ENCODE assay signal across 20 cellular contexts in genomic region chr3:73327052-73327451, GRCh38.
DNase-seq lines count a peak whose midpoint lies in the region; ATAC-seq and TF ChIP-seq lines count a peak whose summit lies in the region.
"Had no signal": no experiment of that assay in that cellular context is flagged by ENCODE, and none has a peak within 500 bp of the region (broad histone marks: within the 10 kb centered on the region; RNA-seq: fewer than 3 reads in every experiment).

No MANE protein-coding gene starts in this region.

- H3K36me3 Mint-ChIP-seq in WTC11: peaks cover 3% of the 10 kb centered on the region; the same call in 1 of the 2 replicates
- no peaks in the 10 kb centered on the region for H3K36me3 Mint-ChIP-seq in activated CD8-positive, alpha-beta T cell treated with anti-CD3 and anti-CD28 coated beads, Interleukin-2, amount 10 ng/mL, durations not matched to agents 7 days and 5 days (ENCODE audit: low read depth)
- H3K36me3 Mint-ChIP-seq: T-cell had no signal

- H3K27me3 Mint-ChIP-seq in WTC11 (ENCODE audit: low read depth): no peaks in the 10 kb centered on the region; the same call in 1 of the 2 replicates
- H3K27me3 Mint-ChIP-seq in activated CD8-positive, alpha-beta T cell treated with anti-CD3 and anti-CD28 coated beads, Interleukin-2, amount 10 ng/mL, durations not matched to agents 7 days and 5 days (ENCODE audit: low read depth): no peaks in the 10 kb centered on the region

- intact Hi-C loops in aorta (cut with DNase I): no loop called here

- H3K27ac ChIP-seq in aorta (ENCODE audit: low read depth in 1 of 2, low read length in 2 of 2): no peak overlapping the region
- H3K27ac ChIP-seq: 22Rv1 had no signal

- no peaks in the 10 kb centered on the region for H3K9me2 ChIP-seq in Loucy (replicated peaks; ENCODE audit: low read depth, low read length)

- no peak overlapping the region for H3K4me2 ChIP-seq in Loucy (ENCODE audit: low read depth, low read length, poor library complexity, severe bottlenecking)

- TF ChIP-seq CTCF in AG09309 (IDR thresholded peaks at IDR 0.05; ENCODE audit: control insufficient read depth, insufficient read depth, low read depth, low read length, missing control alignments) (peak; percentile 11), Loucy (conservative IDR thresholded peaks at IDR 0.05; ENCODE audit: low read length) (peak; percentile 45), WTC11 (IDR thresholded peaks at IDR 0.05) (no peak)

- H2AFZ ChIP-seq in Loucy (ENCODE audit: low read length): no peak overlapping the region

- no peaks in the 10 kb centered on the region for H3K36me3 ChIP-seq in Loucy (ENCODE audit: insufficient read depth, low read length)
- H3K36me3 ChIP-seq in aorta (ENCODE audit: control insufficient read depth in 1 of 2, insufficient read depth in 2 of 2, low read length in 1 of 2): no peaks in the 10 kb centered on the region
- H3K36me3 ChIP-seq: BE2C, MG63 had no signal

- no peak overlapping the region for H3K4me3 ChIP-seq in AG09309 (ENCODE audit: control insufficient read depth, low read depth, low read length)
- H3K4me3 ChIP-seq in Loucy (ENCODE audit: low read length, poor library complexity, severe bottlenecking): no peak overlapping the region
- no peak overlapping the region for H3K4me3 ChIP-seq in aorta (ENCODE audit: low read length in 2 of 2)
- H3K4me3 ChIP-seq: K562, MG63 had no signal

- H3K27me3 ChIP-seq in Loucy (ENCODE audit: insufficient read depth, low read length, poor library complexity, severe bottlenecking): no peaks in the 10 kb centered on the region
- H3K27me3 ChIP-seq in aorta (ENCODE audit: control insufficient read depth in 1 of 2, insufficient read depth in 2 of 2, low read length in 1 of 2): peaks cover 0 to 3% of the 10 kb centered on the region in 2 donors
- H3K27me3 ChIP-seq: BE2C, MG63 had no signal

- no peaks in the 10 kb centered on the region for H3K79me2 ChIP-seq in Loucy (ENCODE audit: insufficient read depth, low read length)

- ATAC-seq in WTC11 (peak; percentile 63), HG03457 (IDR thresholded peaks at IDR 0.05; ENCODE audit: unreplicated experiment) (no peak), aorta (ENCODE audit: low FRiP score) (no peak)
- no peak for ATAC-seq in activated CD8-positive, alpha-beta T cell treated with anti-CD3 and anti-CD28 coated beads, Interleukin-2, amount 10 ng/mL, durations not matched to agents 7 days and 5 days
- ATAC-seq: K562, T-cell had no signal

- H3K4me3 Mint-ChIP-seq in WTC11: no peak overlapping the region
- no peak overlapping the region for H3K4me3 Mint-ChIP-seq in activated CD8-positive, alpha-beta T cell treated with anti-CD3 and anti-CD28 coated beads, Interleukin-2, amount 10 ng/mL, durations not matched to agents 7 days and 5 days
- H3K4me3 Mint-ChIP-seq: T-cell had no signal

- CTCF ChIA-PET in WTC11 (lab: Charles Lee): interaction anchor here (0.5 to 1.5 kb wide), 2 partner anchors 171 to 181 kb away, joined by 3 to 4 read pairs; no protein-coding TSS in a partner anchor
- CTCF ChIA-PET in activated CD8-positive, alpha-beta T cell treated with anti-CD3 and anti-CD28 coated beads, Interleukin-2, amount 10 ng/mL, durations not matched to agents 7 days and 5 days (lab: Charles Lee): no interaction called here

- POLR2A ChIA-PET in WTC11 (lab: Charles Lee): no interaction called here
- POLR2A ChIA-PET in activated CD8-positive, alpha-beta T cell treated with anti-CD3 and anti-CD28 coated beads, Interleukin-2, amount 10 ng/mL, durations not matched to agents 7 days and 5 days (lab: Charles Lee): no interaction called here

- H4K20me1 ChIP-seq in Loucy (ENCODE audit: insufficient read depth, low read length, poor library complexity, severe bottlenecking): no peaks in the 10 kb centered on the region

- no peaks in the 10 kb centered on the region for H3K4me1 Mint-ChIP-seq in WTC11
- no peaks in the 10 kb centered on the region for H3K4me1 Mint-ChIP-seq in activated CD8-positive, alpha-beta T cell treated with anti-CD3 and anti-CD28 coated beads, Interleukin-2, amount 10 ng/mL, durations not matched to agents 7 days and 5 days (ENCODE audit: low read depth)
- H3K4me1 Mint-ChIP-seq: T-cell had no signal

- 90 to 96% methylated on average over 3 of the region's 3 CpGs for WGBS in aorta, 2 donors

- peaks cover 20% of the 10 kb centered on the region for H3K9me3 Mint-ChIP-seq in WTC11
- H3K9me3 Mint-ChIP-seq in activated CD8-positive, alpha-beta T cell treated with anti-CD3 and anti-CD28 coated beads, Interleukin-2, amount 10 ng/mL, durations not matched to agents 7 days and 5 days (ENCODE audit: insufficient read depth): no peaks in the 10 kb centered on the region

- H3K4me1 ChIP-seq in Loucy (ENCODE audit: insufficient read depth, low read length, poor library complexity, severe bottlenecking) (no peaks in the 10 kb centered on the region), aorta (ENCODE audit: control insufficient read depth in 1 of 2, insufficient read depth in 2 of 2, low read length in 2 of 2) (peaks cover 0 to 1% of the 10 kb centered on the region in 2 donors)
- H3K4me1 ChIP-seq: BE2C had no signal

- no peaks in the 10 kb centered on the region; the same call in 1 of the 2 replicates for H3K9me3 ChIP-seq in Loucy (ENCODE audit: insufficient read depth, low read depth, low read length)
- peaks cover 3% of the 10 kb centered on the region for H3K9me3 ChIP-seq in aorta (ENCODE audit: control insufficient read depth, low read length)
- H3K9me3 ChIP-seq: BE2C had no signal

- no peak overlapping the region for H3K27ac Mint-ChIP-seq in WTC11
- H3K27ac Mint-ChIP-seq in activated CD8-positive, alpha-beta T cell treated with anti-CD3 and anti-CD28 coated beads, Interleukin-2, amount 10 ng/mL, durations not matched to agents 7 days and 5 days: no peak overlapping the region
- H3K27ac Mint-ChIP-seq: T-cell had no signal

- H3F3A ChIP-seq in Loucy (ENCODE audit: low read depth): 0 out of 2 replicates have a peak, but pooled peaks cover 2% of the 10 kb centered on the region

- DNase-seq in DMS 273 (lab: John Stamatoyannopoulos, UW; ENCODE audit: unreplicated experiment): peak; percentile 1
- no peak for DNase-seq in DMS 273 treated with DMSO at 0.1 percent for 48 hours (lab: John Stamatoyannopoulos, UW)
- DNase-seq in AG09309 (ENCODE audit: low read depth): no peak
- DNase-seq in WTC11 (ENCODE audit: low spot score): no peak
- DNase-seq in aorta: no peak
- no peak for DNase-seq in activated CD8-positive, alpha-beta T cell treated with anti-CD3 and anti-CD28 coated beads, Interleukin-2, amount 10 ng/mL, durations not matched to agents 7 days and 5 days
- DNase-seq: BE2C, Calu3, HCEC 1CT, MG63, NCI-H1105 treated with DMSO at 0.1 percent for 48 hours, NCI-H2107, NCI-H446 treated with DMSO at 0.1 percent for 48 hours, NCI-H526, NCI-H82, T-cell had no signal

- H3K9ac ChIP-seq in Loucy (ENCODE audit: low read depth, low read length, poor library complexity, severe bottlenecking): no peak overlapping the region

TF ChIP-seq in WTC11, 78 proteins besides CTCF, POLR2A, EP300 and RAD21 (continues in another document):
- TF ChIP-seq PRDM15 (CRISPR knock-in tag; IDR thresholded peaks at IDR 0.05) (no peak), ZBTB21 (CRISPR knock-in tag; IDR thresholded peaks at IDR 0.05; ENCODE audit: borderline replicate concordance) (no peak), ZNF512 (CRISPR knock-in tag; IDR thresholded peaks at IDR 0.05; ENCODE audit: borderline replicate concordance) (no peak)
